30 cellular contexts compared by ENCODE assay signal in the genomic region with DNA sequence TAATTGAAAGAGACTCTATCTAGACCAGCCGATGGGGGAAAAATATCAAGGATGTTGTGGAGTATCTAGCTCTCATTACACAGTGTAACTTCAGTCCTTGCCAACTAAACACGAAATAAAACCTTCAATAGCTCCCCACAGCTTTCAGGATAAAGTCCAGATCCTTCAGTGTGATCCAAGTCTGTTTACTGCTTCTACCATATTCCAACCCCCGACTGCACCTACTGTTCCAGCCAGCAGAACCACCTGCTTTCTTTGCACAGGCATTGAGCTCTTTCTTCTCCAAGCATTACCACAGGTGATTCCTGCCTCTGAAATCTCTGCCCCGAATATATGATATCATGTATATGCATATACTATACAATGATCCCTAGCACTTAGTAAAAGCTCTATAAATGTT.
"Had no signal": no experiment of that assay in that cellular context is flagged by ENCODE, and none has a peak within 500 bp of the region (broad histone marks: within the 10 kb centered on the region; RNA-seq: fewer than 3 reads in every experiment).

No MANE protein-coding gene starts in this region.

- H3K9me3 Mint-ChIP-seq: activated CD4-positive, alpha-beta memory T cell treated with anti-CD3 and anti-CD28 coated beads for 36 hours; activated CD4-positive, alpha-beta T cell treated with anti-CD3 and anti-CD28 coated beads, Interleukin-2, amount 10 ng/mL, durations not matched to agents 24 days and 14 days; activated naive CD4-positive, alpha-beta T cell treated with anti-CD3 and anti-CD28 coated beads, Interleukin-2, amount 50 U/mL, for 72 hours; activated T-cell treated with anti-CD3 and anti-CD28 coated beads, Interleukin-2, amount 50 U/mL, for 24 hours; endodermal cell; natural killer cell; stimulated activated effector memory CD8-positive, alpha-beta T cell treated with anti-CD3 and anti-CD28 coated beads, Interleukin-12 subunit alpha, Interleukin-12 subunit beta, amount 100 ng/mL, for 72 hours; stimulated activated naive CD8-positive, alpha-beta T cell treated with anti-CD3 and anti-CD28 coated beads, Interleukin-15, Interleukin-2, amounts not matched to agents 100 ng/mL and 50 ng/mL, for 24 hours; T-helper 1 cell treated with Interleukin-12 subunit alpha and Interleukin-12 subunit beta and Interleukin-4 antibody, amounts not matched to agents 30 μg/mL and 1 μg/mL, for 36 hours had no signal

- DNase-seq: activated CD4-positive, alpha-beta memory T cell treated with anti-CD3 and anti-CD28 coated beads for 36 hours; activated CD4-positive, alpha-beta T cell treated with anti-CD3 and anti-CD28 coated beads, Interleukin-2, amount 10 ng/mL, durations not matched to agents 24 days and 14 days; activated CD4-positive, CD25-positive, alpha-beta regulatory T cell treated with anti-CD3 and anti-CD28 coated beads, Interleukin-2, amount 50 U/mL, for 72 hours; activated CD8-positive, alpha-beta memory T cell treated with anti-CD3 and anti-CD28 coated beads, Interleukin-2, amount 50 U/mL, for 48 hours; activated gamma-delta T cell treated with Interleukin-2 at 50 U/mL for 16 hours; activated T-cell treated with anti-CD3 and anti-CD28 coated beads, Interleukin-2, amount 50 U/mL, for 24 hours; brain microvascular endothelial cell; endodermal cell; foreskin keratinocyte; heart right ventricle; kidney glomerular epithelial cell; left ventricle myocardium inferior; mesendoderm; natural killer cell; right cardiac atrium; stimulated activated CD4-positive, alpha-beta T cell treated with anti-CD3 and anti-CD28 coated beads, Interleukin-12 subunit alpha, Interleukin-12 subunit beta, amount 100 ng/mL, for 4 hours; stimulated activated CD4-positive, alpha-beta T cell treated with anti-CD3 and anti-CD28 coated beads, Interleukin-4, amount 100 ng/mL, for 1 hour; SW 1271; T-helper 9 cell; upper lobe of left lung had no signal

- H3K36me3 Mint-ChIP-seq: activated CD4-positive, alpha-beta memory T cell treated with anti-CD3 and anti-CD28 coated beads for 36 hours; activated naive CD4-positive, alpha-beta T cell treated with anti-CD3 and anti-CD28 coated beads, Interleukin-2, amount 50 U/mL, for 72 hours; natural killer cell had no signal

- H3K4me3 Mint-ChIP-seq: activated CD4-positive, alpha-beta memory T cell treated with anti-CD3 and anti-CD28 coated beads for 36 hours; activated CD4-positive, alpha-beta T cell treated with anti-CD3 and anti-CD28 coated beads, Interleukin-2, amount 10 ng/mL, durations not matched to agents 24 days and 14 days; activated T-cell treated with anti-CD3 and anti-CD28 coated beads, Interleukin-2, amount 50 U/mL, for 24 hours; endodermal cell; natural killer cell; stimulated activated effector memory CD8-positive, alpha-beta T cell treated with anti-CD3 and anti-CD28 coated beads, Interleukin-12 subunit alpha, Interleukin-12 subunit beta, amount 100 ng/mL, for 72 hours; stimulated activated naive CD8-positive, alpha-beta T cell treated with anti-CD3 and anti-CD28 coated beads, Interleukin-15, Interleukin-2, amounts not matched to agents 100 ng/mL and 50 ng/mL, for 24 hours; T-helper 1 cell treated with Interleukin-12 subunit alpha and Interleukin-12 subunit beta and Interleukin-4 antibody, amounts not matched to agents 30 μg/mL and 1 μg/mL, for 36 hours had no signal

- H3K36me3 ChIP-seq: brain microvascular endothelial cell, left ventricle myocardium inferior, vagina had no signal

- H3K27me3 ChIP-seq: ascending aorta, brain microvascular endothelial cell, esophagus muscularis mucosa, foreskin keratinocyte, heart right ventricle, upper lobe of left lung, vagina had no signal

- H3K27me3 Mint-ChIP-seq: activated CD4-positive, alpha-beta memory T cell treated with anti-CD3 and anti-CD28 coated beads for 36 hours; activated CD4-positive, alpha-beta T cell treated with anti-CD3 and anti-CD28 coated beads, Interleukin-2, amount 10 ng/mL, durations not matched to agents 24 days and 14 days; activated T-cell treated with anti-CD3 and anti-CD28 coated beads, Interleukin-2, amount 50 U/mL, for 24 hours; stimulated activated naive CD8-positive, alpha-beta T cell treated with anti-CD3 and anti-CD28 coated beads, Interleukin-15, Interleukin-2, amounts not matched to agents 100 ng/mL and 50 ng/mL, for 24 hours had no signal

- H3K4me1 ChIP-seq: foreskin keratinocyte had no signal

- ATAC-seq: activated naive CD4-positive, alpha-beta T cell treated with anti-CD3 and anti-CD28 coated beads, Interleukin-2, amount 50 U/mL, for 72 hours; foreskin keratinocyte; heart right ventricle; natural killer cell; right cardiac atrium; stimulated activated effector memory CD8-positive, alpha-beta T cell treated with anti-CD3 and anti-CD28 coated beads, Interleukin-12 subunit alpha, Interleukin-12 subunit beta, amount 100 ng/mL, for 72 hours had no signal

- H3K4me3 ChIP-seq: ascending aorta, esophagus muscularis mucosa, heart right ventricle, left ventricle myocardium inferior, lung, thoracic aorta, upper lobe of left lung, vagina had no signal

- H3K4me1 Mint-ChIP-seq: natural killer cell; stimulated activated effector memory CD8-positive, alpha-beta T cell treated with anti-CD3 and anti-CD28 coated beads, Interleukin-12 subunit alpha, Interleukin-12 subunit beta, amount 100 ng/mL, for 72 hours had no signal

- H3K27ac ChIP-seq: ascending aorta, brain microvascular endothelial cell, esophagus muscularis mucosa, foreskin keratinocyte, heart right ventricle, left ventricle myocardium inferior, thoracic aorta, upper lobe of left lung, vagina, VCaP had no signal

- H3K9me3 ChIP-seq: ascending aorta, esophagus muscularis mucosa, heart right ventricle, left ventricle myocardium inferior, thoracic aorta, upper lobe of left lung, vagina had no signal

- H3K27ac Mint-ChIP-seq: activated CD4-positive, alpha-beta memory T cell treated with anti-CD3 and anti-CD28 coated beads for 36 hours; activated CD4-positive, alpha-beta T cell treated with anti-CD3 and anti-CD28 coated beads, Interleukin-2, amount 10 ng/mL, durations not matched to agents 24 days and 14 days; activated naive CD4-positive, alpha-beta T cell treated with anti-CD3 and anti-CD28 coated beads, Interleukin-2, amount 50 U/mL, for 72 hours; activated T-cell treated with anti-CD3 and anti-CD28 coated beads, Interleukin-2, amount 50 U/mL, for 24 hours; endodermal cell; natural killer cell; stimulated activated effector memory CD8-positive, alpha-beta T cell treated with anti-CD3 and anti-CD28 coated beads, Interleukin-12 subunit alpha, Interleukin-12 subunit beta, amount 100 ng/mL, for 72 hours; stimulated activated naive CD8-positive, alpha-beta T cell treated with anti-CD3 and anti-CD28 coated beads, Interleukin-15, Interleukin-2, amounts not matched to agents 100 ng/mL and 50 ng/mL, for 24 hours; T-helper 1 cell treated with Interleukin-12 subunit alpha and Interleukin-12 subunit beta and Interleukin-4 antibody, amounts not matched to agents 30 μg/mL and 1 μg/mL, for 36 hours had no signal
